In genomic region chr19:58277748-58278147, GRCh38 we compare ENCODE assay signal across 8 cellular contexts. TPM values are rescaled to one million over a fixed set of nuclear protein-coding genes. Genes with fewer than 3 reads are reported as not detected.
DNase-seq lines count a peak whose midpoint lies in the region; ATAC-seq and FAIRE-seq lines count a peak whose summit lies in the region.

No MANE protein-coding gene starts in this region.

- peak overlapping the region; percentile 95 for H3K4me3 ChIP-seq in adipocyte (ENCODE audit: low read length)
- H3K4me3 ChIP-seq in subcutaneous abdominal adipose tissue (ENCODE audit: low read depth in 1 of 5, low read length in 5 of 5): peak overlapping the region; percentile 80 to 96 (median 91)

- peaks cover 58% of the 10 kb centered on the region for H3K36me3 Mint-ChIP-seq in activated CD4-positive, alpha-beta T cell treated with anti-CD3 and anti-CD28 coated beads for 36 hours (ENCODE audit: low read depth)

- H3K4me1 ChIP-seq in adipocyte (ENCODE audit: control insufficient read depth, insufficient read depth, low read length) (peaks cover 16% of the 10 kb centered on the region), subcutaneous abdominal adipose tissue (ENCODE audit: control insufficient read depth in 5 of 5, insufficient read depth in 5 of 5, low read length in 5 of 5) (peaks cover 2 to 32% (median 19%) of the 10 kb centered on the region in 5 donors)

- CTCF ChIA-PET in activated CD4-positive, alpha-beta T cell treated with anti-CD3 and anti-CD28 coated beads for 36 hours (lab: Charles Lee): interaction anchor here (0.6 to 0.8 kb wide), 2 partner anchors 28 to 242 kb away, joined by 3 read pairs; partner anchors contain the start of gene ZBTB45

- H3K9me3 ChIP-seq in adipocyte (ENCODE audit: control insufficient read depth, low read length): peaks cover 25% of the 10 kb centered on the region
- peaks cover 5 to 35% (median 22%) of the 10 kb centered on the region in 5 donors for H3K9me3 ChIP-seq in subcutaneous abdominal adipose tissue (ENCODE audit: control insufficient read depth in 5 of 5, low read length in 5 of 5)

- H3K9me3 Mint-ChIP-seq in activated CD4-positive, alpha-beta T cell treated with anti-CD3 and anti-CD28 coated beads for 36 hours (ENCODE audit: low read depth): peaks cover 13% of the 10 kb centered on the region

- H3K27me3 ChIP-seq in adipocyte (replicated peaks; ENCODE audit: control insufficient read depth, insufficient read depth, low read length) (no peaks in the 10 kb centered on the region), subcutaneous abdominal adipose tissue (ENCODE audit: control insufficient read depth in 5 of 5, insufficient read depth in 4 of 5, low read length in 5 of 5) (no peaks in the 10 kb centered on the region)

- peak overlapping the region; percentile 98 for H3K4me3 Mint-ChIP-seq in activated CD4-positive, alpha-beta T cell treated with anti-CD3 and anti-CD28 coated beads for 36 hours

- ATAC-seq in activated CD4-positive, alpha-beta T cell treated with anti-CD3 and anti-CD28 coated beads for 36 hours: no peak
- ATAC-seq in GM18867 (IDR thresholded peaks at IDR 0.05; ENCODE audit: unreplicated experiment): no peak
- ATAC-seq in GM21737 (IDR thresholded peaks at IDR 0.05; ENCODE audit: unreplicated experiment): no peak

- peak; percentile 85 for FAIRE-seq in islet of Langerhans (lab: Jason Lieb, UNC)

- H3K4me1 Mint-ChIP-seq in activated CD4-positive, alpha-beta T cell treated with anti-CD3 and anti-CD28 coated beads for 36 hours: peaks cover 28% of the 10 kb centered on the region

- H3K27ac Mint-ChIP-seq in activated CD4-positive, alpha-beta T cell treated with anti-CD3 and anti-CD28 coated beads for 36 hours: peak overlapping the region; percentile 95

- DNase-seq in activated CD4-positive, alpha-beta T cell treated with anti-CD3 and anti-CD28 coated beads for 36 hours: no peak
- DNase-seq in activated CD4-positive, alpha-beta T cell treated with anti-CD3 and anti-CD28 coated beads, Interleukin-2, amount 50 U/mL, for 4 hours: no peak
- DNase-seq in adipocyte (ENCODE audit: low read depth): no peak
- no peak for DNase-seq in NCI-H446 treated with DMSO at 0.1 percent for 48 hours (lab: John Stamatoyannopoulos, UW)

- H3K9ac ChIP-seq in adipocyte (ENCODE audit: low read length) (peak overlapping the region; percentile 98), subcutaneous abdominal adipose tissue (ENCODE audit: low read length in 5 of 5) (peak overlapping the region; percentile 66 to 95 (median 87))

- peak overlapping the region; percentile 92 for H3K27ac ChIP-seq in subcutaneous abdominal adipose tissue (ENCODE audit: low read depth, low read length)

- peaks cover 34% of the 10 kb centered on the region for H3K36me3 ChIP-seq in adipocyte (ENCODE audit: control insufficient read depth, insufficient read depth, low read length, severe bottlenecking)
- peaks cover 2 to 17% (median 8%) of the 10 kb centered on the region in 5 donors for H3K36me3 ChIP-seq in subcutaneous abdominal adipose tissue (ENCODE audit: control insufficient read depth in 5 of 5, insufficient read depth in 5 of 5, low read length in 5 of 5)

- POLR2A ChIA-PET in activated CD4-positive, alpha-beta T cell treated with anti-CD3 and anti-CD28 coated beads for 36 hours (lab: Charles Lee): interaction anchor here (1.2 kb wide), 1 partner anchor 40 kb away, joined by 3 read pairs; no protein-coding TSS in a partner anchor

- intact Hi-C loops in activated CD4-positive, alpha-beta T cell treated with anti-CD3 and anti-CD28 coated beads for 36 hours (cut with DNase I, micrococcal nuclease): loop anchor here (1.0 to 2.0 kb wide), 21 partner anchors 28 to 997 kb away; partner anchors contain the start of genes ERVK3-1 (in 2 of the 2), ZNF584 (in 2 of the 2), ZSCAN22 (in 2 of the 2) and MZF1 (in 1 of the 2)

- H3K27me3 Mint-ChIP-seq in activated CD4-positive, alpha-beta T cell treated with anti-CD3 and anti-CD28 coated beads for 36 hours: no peaks in the 10 kb centered on the region

RNA-seq across cellular contexts. Expression of gene ZNF8, which starts 1.0 kb away (rescaled TPM):
- 1 to 10 TPM; 4.4 to 4.5 TPM for total RNA-seq in activated CD4-positive, alpha-beta T cell treated with anti-CD3 and anti-CD28 coated beads for 36 hours

RNA-seq across cellular contexts. Expression of gene ERVK3-1, which starts 27.4 kb away (rescaled TPM):
- 10 to 100 TPM; 38.6 to 53.6 TPM for total RNA-seq in activated CD4-positive, alpha-beta T cell treated with anti-CD3 and anti-CD28 coated beads for 36 hours

RNA-seq across cellular contexts. Expression of gene ZNF544, which starts 49.0 kb away (rescaled TPM):
- total RNA-seq in activated CD4-positive, alpha-beta T cell treated with anti-CD3 and anti-CD28 coated beads for 36 hours: 10 to 100 TPM; 32.2 to 38.5 TPM

RNA-seq across cellular contexts. Expression of gene ZSCAN22, which starts 49.0 kb away (rescaled TPM):
- 1 to 10 TPM; 3.1 to 3.8 TPM for total RNA-seq in activated CD4-positive, alpha-beta T cell treated with anti-CD3 and anti-CD28 coated beads for 36 hours
